ENCODE assay signal across 8 cellular contexts in genomic region chr4:38319456-38320348, GRCh38.
DNase-seq lines count a peak whose midpoint lies in the region; ATAC-seq and TF ChIP-seq lines count a peak whose summit lies in the region.

No MANE protein-coding gene starts in this region.

- no peak overlapping the region for H3K4me2 ChIP-seq in DND-41 (ENCODE audit: insufficient read depth, low read length)

- peak; percentile 85 for ATAC-seq in DND-41 (ENCODE audit: insufficient read depth, low read depth)

- H3K79me2 ChIP-seq in DND-41 (ENCODE audit: insufficient read depth, low read length) = no peaks in the 10 kb centered on the region

- H3K4me3 Mint-ChIP-seq in osteocyte (ENCODE audit: unreplicated experiment) = peak overlapping the region; percentile 61

- H3K27me3 ChIP-seq in DND-41 (ENCODE audit: insufficient read depth, low read length, poor library complexity) = no peaks in the 10 kb centered on the region
- H3K27me3 ChIP-seq in HAP-1 (ENCODE audit: low read depth) = no peaks in the 10 kb centered on the region
- no peaks in the 10 kb centered on the region for H3K27me3 ChIP-seq in testis

- H3K27ac ChIP-seq in DND-41 (ENCODE audit: low read length) = no peak overlapping the region
- peak overlapping the region; percentile 86 for H3K27ac ChIP-seq in SK-N-MC
- peak overlapping the region; percentile 31 to 62 for H3K27ac ChIP-seq in testis

- H3K36me3 ChIP-seq in DND-41 (ENCODE audit: insufficient read depth, low read length) = no peaks in the 10 kb centered on the region
- no peaks in the 10 kb centered on the region for H3K36me3 ChIP-seq in HAP-1 (replicated peaks)
- no peaks in the 10 kb centered on the region for H3K36me3 ChIP-seq in SK-N-MC (ENCODE audit: insufficient read depth, low read length)
- no peaks in the 10 kb centered on the region for H3K36me3 ChIP-seq in testis (ENCODE audit: low read depth, missing control alignments)

- TF ChIP-seq CTCF in DND-41 (IDR thresholded peaks at IDR 0.05; ENCODE audit: borderline replicate concordance, extremely low read depth, low read length, poor library complexity, severe bottlenecking) (peak; percentile 96), osteocyte (IDR thresholded peaks at IDR 0.05) (peak; percentile 98), testis (IDR thresholded peaks at IDR 0.05) (peak; percentile 83 to 98 (median 96))

- no peaks in the 10 kb centered on the region for H3K27me3 Mint-ChIP-seq in osteocyte (ENCODE audit: unreplicated experiment)

- intact Hi-C loops in testis (cut with DNase I; ENCODE audit: low total_unique reads) = loop anchor here (5.0 kb wide), 1 partner anchor 353 kb away; no protein-coding TSS in a partner anchor

- H3K4me1 ChIP-seq in DND-41 (ENCODE audit: insufficient read depth, low read length) (peaks cover 19% of the 10 kb centered on the region), HAP-1 (peaks cover 14% of the 10 kb centered on the region), testis (peaks cover 13% of the 10 kb centered on the region)

- WGBS in testis, 2 donors = 6 to 13% methylated on average over 17 of the region's 17 CpGs

- H3K9ac ChIP-seq in DND-41 (ENCODE audit: low read depth, low read length) (no peak overlapping the region), SK-N-MC (ENCODE audit: insufficient read length) (no peak overlapping the region)

- peak overlapping the region; percentile 57 for H2AFZ ChIP-seq in DND-41 (ENCODE audit: low read depth, low read length)

- H3K9me3 ChIP-seq in DND-41 (ENCODE audit: insufficient read depth, low read length, severe bottlenecking) (no peaks in the 10 kb centered on the region), HAP-1 (no peaks in the 10 kb centered on the region), SK-N-MC (ENCODE audit: low read depth, low read length) (no peaks in the 10 kb centered on the region), testis (no peaks in the 10 kb centered on the region)

- peak overlapping the region; percentile 90 for H3K27ac Mint-ChIP-seq in osteocyte (ENCODE audit: unreplicated experiment)

- H3K4me3 ChIP-seq in DND-41 (ENCODE audit: low read depth in 1 of 2, low read length in 2 of 2) = no peak overlapping the region
- H3K4me3 ChIP-seq in HAP-1 = no peak overlapping the region
- H3K4me3 ChIP-seq in SK-N-MC = peak overlapping the region; percentile 73
- H3K4me3 ChIP-seq in testis = peak overlapping the region; percentile 16 to 32

- no peak for TF ChIP-seq POLR2A in testis (IDR thresholded peaks at IDR 0.05)

- H3K4me1 Mint-ChIP-seq in osteocyte (ENCODE audit: unreplicated experiment) = peaks cover 36% of the 10 kb centered on the region

- no peaks in the 10 kb centered on the region for H4K20me1 ChIP-seq in DND-41 (ENCODE audit: insufficient read depth, low read length)

- DNase-seq in DND-41 = peak; percentile 75
- DNase-seq in HAP-1 (ENCODE audit: low spot score in 2 of 2) = peak; percentile 44 to 95
- peak; percentile 92 for DNase-seq in NAMALWA (ENCODE audit: low spot score)
- DNase-seq in SK-N-MC (ENCODE audit: low read depth, low spot score) = no peak
- peak; percentile 90 for DNase-seq in activated naive CD4-positive, alpha-beta T cell treated with anti-CD3 and anti-CD28 coated beads, Interleukin-2, amount 50 U/mL, for 16 hours
- peak; percentile 88 for DNase-seq in globus pallidus (ENCODE audit: low spot score)
- peak; percentile 96 for DNase-seq in osteocyte (ENCODE audit: extremely low spot score, unreplicated experiment)
- DNase-seq in testis = peak; percentile 95

- no peaks in the 10 kb centered on the region for H3K36me3 Mint-ChIP-seq in osteocyte (ENCODE audit: unreplicated experiment)

- in situ Hi-C loops in HAP-1 (cut with MboI; ENCODE audit: low sequenced_read_pairs) = loop anchor here (5.0 kb wide), 1 partner anchor 353 kb away; no protein-coding TSS in a partner anchor

- peaks cover 4% of the 10 kb centered on the region for H3K9me3 Mint-ChIP-seq in osteocyte (ENCODE audit: unreplicated experiment)

Comparison
In these comparisons a context has a peak if more than half of its experiments do, and no peak if none do; other contexts are left out.
1. H3K4me3 ChIP-seq: peak in SK-N-MC (single experiment) and testis (2 of 2); none in DND-41 (0 of 2) and HAP-1 (single experiment).
2. Peak in every context shown above with its lines, with median percentiles within 50 percentile points of each other: CTCF ChIP-seq.